ENCODE assay signal across 8 cellular contexts in genomic region chr19:34364830-34365462, GRCh38. TPM values are rescaled to one million over a fixed set of nuclear protein-coding genes. Genes with fewer than 3 reads are reported as not detected.
DNase-seq lines count a peak whose midpoint lies in the region; ATAC-seq and TF ChIP-seq lines count a peak whose summit lies in the region.

GPI (plus strand) TSS chr19:34365196; CDS start chr19:34365267, 71 bp downstream.

- CTCF ChIA-PET in HEK293 (lab: Yijun Ruan, JAX), result interaction anchor here (0.6 to 1.5 kb wide), 3 partner anchors 66 to 1591 kb away, joined by 4 to 7 read pairs (median 4); no protein-coding TSS in a partner anchor

- in situ Hi-C loops in transverse colon (cut with MboI; ENCODE audit: low pct_ligation_motif_present in 1 of 4, low pct_unique_long_range_greater_than_20kb in 1 of 4, low sequenced_read_pairs in 3 of 4), result no loop called here

- intact Hi-C loops in heart right ventricle (cut with DNase I), result loop anchor here in 1 of 10 donors (5.0 kb wide), 1 partner anchor 62 kb away; the partner anchor contains the start of gene UBA2
- intact Hi-C loops in posterior cingulate gyrus (cut with DNase I), result loop anchor here (10.0 kb wide), 1 partner anchor 60 kb away; the partner anchor contains the start of gene UBA2
- intact Hi-C loops in transverse colon (cut with DNase I; ENCODE audit: low total_unique reads), result no loop called here

- TF ChIP-seq CTCF in HEK293 (tag by site-specific recombination; IDR thresholded peaks at IDR 0.05) (no peak), heart right ventricle (IDR thresholded peaks at IDR 0.05) (no peak), transverse colon (IDR thresholded peaks at IDR 0.05) (no peak)

- peak; percentile 32 for TF ChIP-seq POLR2A in transverse colon (IDR thresholded peaks at IDR 0.05)

- H3K9me3 ChIP-seq in HEK293 (ENCODE audit: control insufficient read depth, insufficient read depth, low read depth, low read length) (no peaks in the 10 kb centered on the region), heart right ventricle (no peaks in the 10 kb centered on the region), transverse colon (no peaks in the 10 kb centered on the region)

- 0 to 1% (median 1%) methylated on average over 43 to 66 of the region's 67 CpGs for WGBS in adipose tissue, 3 donors
- 0 to 1% methylated on average over 64 to 65 of the region's 67 CpGs for WGBS in heart right ventricle, 2 donors
- 1% methylated on average over 21 of the region's 67 CpGs; no CpG with 5 or more reads in 1 of the 2 donors for WGBS in transverse colon (ENCODE audit: low coverage in 1 of 2), 2 donors

- TF ChIP-seq EP300 in transverse colon (IDR thresholded peaks at IDR 0.05; ENCODE audit: low read depth), result no peak

- no peaks in the 10 kb centered on the region for H3K27me3 ChIP-seq in heart right ventricle
- no peaks in the 10 kb centered on the region for H3K27me3 ChIP-seq in transverse colon

- H3K27ac ChIP-seq in HEK293 (ENCODE audit: extremely low read depth, low read depth, low read length) (peak within 1 kb of the TSS; percentile 89), adipose tissue (ENCODE audit: low read depth, low read length) (no peak within 1 kb of the TSS), heart right ventricle (peak within 1 kb of the TSS; percentile 65 to 97 (median 94)), transverse colon (peak within 1 kb of the TSS; percentile 87 to 91 (median 90))

- H3K36me3 ChIP-seq in HEK293 (ENCODE audit: control insufficient read depth in 2 of 2, insufficient read depth in 1 of 2, low read length in 2 of 2) (peaks cover 37 to 40% of the 10 kb centered on the region in 2 experiments), heart right ventricle (peaks cover 0 to 39% (median 32%) of the 10 kb centered on the region in 9 donors), transverse colon (peaks cover 0 to 19% (median 10%) of the 10 kb centered on the region in 4 donors)

- peak; percentile 75 to 92 (median 80) for ATAC-seq in heart right ventricle

- peak; percentile 51 for DNase-seq in GDM1 (lab: John Stamatoyannopoulos, UW)
- DNase-seq in NCI-H1092 (lab: John Stamatoyannopoulos, UW), result peak; percentile 9
- peak; percentile 42 to 67 (median 57) for DNase-seq in T-helper 1 cell
- DNase-seq in heart right ventricle, result peak; percentile 51 to 69
- peak; percentile 38 to 94 (median 62) for DNase-seq in posterior cingulate gyrus
- peak; percentile 72 for DNase-seq in transverse colon

- H3K4me1 ChIP-seq in HEK293 (ENCODE audit: control insufficient read depth, insufficient read depth, low read length) (peaks cover 17% of the 10 kb centered on the region), heart right ventricle (peaks cover 17 to 51% (median 37%) of the 10 kb centered on the region in 9 donors), transverse colon (peaks cover 11 to 28% (median 22%) of the 10 kb centered on the region in 4 donors)

- H3K4me3 ChIP-seq in HEK293 (ENCODE audit: low read depth, low read length) (peak within 1 kb of the TSS; percentile 64), heart right ventricle (peak within 1 kb of the TSS; percentile 82 to 99 (median 92)), transverse colon (peak within 1 kb of the TSS; percentile 71 to 91 (median 90))

- POLR2A ChIA-PET in HEK293 (lab: Yijun Ruan, JAX), result interaction anchor here (0.7 to 2.7 kb wide), 13 partner anchors 12 to 546 kb away, joined by 3 to 13 read pairs (median 4); partner anchors contain the start of genes PDCD2L, UBA2 and WTIP

TF ChIP-seq in HEK293, 187 proteins besides CTCF, POLR2A, EP300 and RAD21 (continues in another document):
- TF ChIP-seq ZBTB26 (tag by site-specific recombination; optimal IDR thresholded peaks at IDR 0.05) (peak; percentile 95), PRDM10 (tag by site-specific recombination; IDR thresholded peaks at IDR 0.05) (peak; percentile 37; the same call in 1 of the 2 replicates), PRDM2 (tag by site-specific recombination; IDR thresholded peaks at IDR 0.05; ENCODE audit: borderline replicate concordance) (no peak), ZBTB20 (tag by site-specific recombination; IDR thresholded peaks at IDR 0.05) (peak; percentile 51; the same call in 1 of the 2 replicates), ZNF2 (tag by site-specific recombination; IDR thresholded peaks at IDR 0.05) (no peak), ZNF777 (tag by site-specific recombination; IDR thresholded peaks at IDR 0.05; ENCODE audit: borderline replicate concordance) (0 out of 2 replicates have a peak, but pooled peaks have one; percentile 25), HOXA7 (CRISPR knock-in tag; IDR thresholded peaks at IDR 0.05; ENCODE audit: borderline replicate concordance) (peak; percentile 53; the same call in 1 of the 2 replicates), ZNF335 (tag by site-specific recombination; conservative IDR thresholded peaks at IDR 0.05) (peak; percentile 97), SP2 (tag by site-specific recombination; IDR thresholded peaks at IDR 0.05) (peak; percentile 41)

RNA-seq across cellular contexts. Expression of gene GPI, which starts in this region (rescaled TPM):
- polyA plus RNA-seq in adipose tissue, result 100 to 1,000 TPM in 2 of 3 donors, 10 to 100 TPM in 1; 79.4 to 322 (median 106) TPM
- 100 to 1,000 TPM; 517 to 711 (median 563) TPM for total RNA-seq in heart right ventricle
- polyA plus RNA-seq in heart right ventricle, result 100 to 1,000 TPM; 178 to 205 TPM
- total RNA-seq in transverse colon, result 100 to 1,000 TPM; 112 to 531 (median 220) TPM

Comparison
In these comparisons a context has a peak if more than half of its experiments do, and no peak if none do; other contexts are left out.
1. DNase-seq: peak in every context shown above with its lines; median percentile 72 in transverse colon; 62 in posterior cingulate gyrus; 60 in heart right ventricle; 57 in T-helper 1 cell; 51 in GDM1; 9 in NCI-H1092.